ENCODE assay signal across 8 cellular contexts in the genomic region with DNA sequence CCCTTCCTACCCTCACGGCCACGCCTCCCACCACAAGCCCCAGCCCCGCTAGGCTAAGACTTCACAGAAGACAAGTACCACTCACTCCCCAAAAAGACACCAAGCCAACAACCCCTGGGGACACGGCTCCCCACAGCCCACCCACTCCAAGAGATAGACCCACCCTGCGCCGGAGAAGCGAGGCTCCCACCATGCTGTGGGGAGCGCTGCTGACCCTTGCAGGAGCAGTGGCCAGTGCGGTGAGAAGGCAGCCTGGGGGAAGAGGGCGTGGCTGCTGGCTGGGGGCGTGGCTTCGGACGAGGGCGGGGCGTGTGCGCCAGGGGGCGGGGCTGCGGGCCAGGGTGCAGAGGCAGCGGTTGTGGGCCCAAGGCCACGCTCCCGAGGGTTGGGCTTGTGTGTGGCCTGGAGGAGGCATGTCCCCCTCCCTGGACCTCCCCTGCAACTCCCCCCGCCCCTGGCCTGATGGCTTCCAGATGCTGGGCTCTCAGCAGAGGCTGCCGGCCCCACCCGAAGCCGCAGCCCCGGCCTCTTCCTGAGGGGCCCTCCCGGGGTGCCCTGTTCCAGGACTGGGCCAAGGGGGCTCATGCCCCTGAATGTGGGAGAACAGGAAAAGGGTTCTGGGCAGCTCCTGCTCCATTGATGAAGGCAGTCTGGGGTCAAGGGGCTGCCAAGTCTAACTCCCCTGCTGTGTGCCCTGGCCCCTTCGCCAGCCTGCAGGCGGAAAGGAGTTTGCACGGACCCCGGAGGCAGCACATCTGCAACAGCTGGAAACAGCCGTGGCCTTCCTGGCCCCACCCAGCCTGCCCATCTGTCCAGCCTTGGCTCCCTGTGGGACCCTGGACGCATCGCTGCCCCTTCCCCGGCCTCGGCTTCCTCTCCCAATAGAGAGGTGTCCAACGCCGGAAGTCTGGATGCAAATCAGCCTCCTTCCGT. TPM values are rescaled to one million over a fixed set of nuclear protein-coding genes. Genes with fewer than 3 reads are reported as not detected.
DNase-seq lines count a peak whose midpoint lies in the region; ATAC-seq, FAIRE-seq and TF ChIP-seq lines count a peak whose summit lies in the region.

No MANE protein-coding gene starts in this region.

- DNase-seq in GM13976 (ENCODE audit: low spot score) = peak; percentile 48
- peak; percentile 12 for DNase-seq in T-helper 9 cell
- DNase-seq in glutamatergic neuron = peak; percentile 61
- peak; percentile 36 for DNase-seq in small intestine
- no peak for DNase-seq in NCI-H146 (lab: John Stamatoyannopoulos, UW)
- no peak for DNase-seq in NCI-H2227 treated with DMSO at 0.1 percent for 48 hours (lab: John Stamatoyannopoulos, UW)
- no peak for DNase-seq in stimulated activated naive CD4-positive, alpha-beta T cell (lab: John Stamatoyannopoulos, UW)

- no peaks in the 10 kb centered on the region for H3K36me3 Mint-ChIP-seq in glutamatergic neuron (ENCODE audit: unreplicated experiment)

- no peak for ATAC-seq in HG03280 (IDR thresholded peaks at IDR 0.05; ENCODE audit: unreplicated experiment)

- H3K27ac Mint-ChIP-seq in glutamatergic neuron (ENCODE audit: unreplicated experiment) = no peak overlapping the region

- peak overlapping the region in 1 of 2 donors; percentile 45 for H3K27ac ChIP-seq in small intestine (ENCODE audit: low read depth in 1 of 2, low read length in 1 of 2)

- FAIRE-seq in small intestine (lab: Jason Lieb, UNC) = no peak

- no peak overlapping the region for H3K4me3 Mint-ChIP-seq in glutamatergic neuron (ENCODE audit: unreplicated experiment)

- H3K4me1 ChIP-seq in small intestine (ENCODE audit: control insufficient read depth in 2 of 2, insufficient read depth in 1 of 2, low read depth in 1 of 2, low read length in 1 of 2) = peaks cover 2 to 4% of the 10 kb centered on the region in 2 donors

- in situ Hi-C loops in GM13976 (cut with MboI; ENCODE audit: low sequenced_read_pairs, unreplicated experiment) = no loop called here

- H3K9me3 ChIP-seq in small intestine (ENCODE audit: control insufficient read depth, low read depth) = no peaks in the 10 kb centered on the region

- H3K27me3 Mint-ChIP-seq in glutamatergic neuron (ENCODE audit: unreplicated experiment) = peaks cover 4% of the 10 kb centered on the region

- peaks cover 3% of the 10 kb centered on the region for H3K4me1 Mint-ChIP-seq in glutamatergic neuron (ENCODE audit: low read depth, unreplicated experiment)

- H3K4me3 ChIP-seq in small intestine (ENCODE audit: low read depth in 1 of 2, low read length in 2 of 2) = no peak overlapping the region

- H3K36me3 ChIP-seq in small intestine (ENCODE audit: control insufficient read depth in 2 of 2, insufficient read depth in 2 of 2, low read length in 2 of 2) = peaks cover 2 to 4% of the 10 kb centered on the region in 2 donors

- H3K9me3 Mint-ChIP-seq in glutamatergic neuron (ENCODE audit: unreplicated experiment) = peaks cover 2% of the 10 kb centered on the region

- 54 to 69% (median 67%) methylated on average over 30 to 39 of the region's 39 CpGs for WGBS in small intestine, 3 donors

- H3K27me3 ChIP-seq in small intestine (ENCODE audit: control insufficient read depth in 2 of 2, insufficient read depth in 2 of 2, low read length in 2 of 2) = no peaks in the 10 kb centered on the region

- TF ChIP-seq CTCF in GM13976 (IDR thresholded peaks at IDR 0.05; ENCODE audit: borderline replicate concordance, control extremely low read depth, extremely low read depth, insufficient read depth, missing control alignments) = no peak
- no peak for TF ChIP-seq CTCF in glutamatergic neuron (IDR thresholded peaks at IDR 0.05; ENCODE audit: partially characterized antibody, unreplicated experiment)

RNA-seq across cellular contexts. Expression of a gene that starts 9.1 kb away (rescaled TPM):
- total RNA-seq in glutamatergic neuron (ENCODE audit: unreplicated experiment) = 13.0 TPM
- polyA plus RNA-seq in small intestine = 10 to 100 TPM in 1 of 3 donors, 1 to 10 TPM in 2; 4.2 to 14.7 (median 5.4) TPM

RNA-seq across cellular contexts. Expression of a gene that starts 21.9 kb away (rescaled TPM):
- 0.37 TPM for total RNA-seq in glutamatergic neuron (ENCODE audit: unreplicated experiment)
- 1 to 10 TPM in 2 of 3 donors, under 1 TPM in 1; 0.45 to 3.2 (median 2.9) TPM for polyA plus RNA-seq in small intestine

RNA-seq across cellular contexts. Expression of a gene that starts 52.1 kb away (rescaled TPM):
- 16.5 TPM for total RNA-seq in glutamatergic neuron (ENCODE audit: unreplicated experiment)
- 1 to 10 TPM in 2 of 3 donors, under 1 TPM in 1; 0.22 to 3.6 (median 1.1) TPM for polyA plus RNA-seq in small intestine

Comparison
In these comparisons a context has a peak if more than half of its experiments do, and no peak if none do; other contexts are left out.
1. DNase-seq: peak in GM13976 (single experiment), T-helper 9 cell (single experiment), glutamatergic neuron (single experiment) and small intestine (single experiment); none in NCI-H146 (single experiment), NCI-H2227 treated with DMSO at 0.1 percent for 48 hours (single experiment) and stimulated activated naive CD4-positive, alpha-beta T cell (0 of 6).